Comparison of ENCODE assay signal across 10 cellular contexts in genomic region chr12:116916122-116916521, GRCh38. TPM values are rescaled to one million over a fixed set of nuclear protein-coding genes. Genes with fewer than 3 reads are reported as not detected.
A peak's percentile ranks its signal among the peaks of the same experiment; 100 is the strongest.
DNase-seq lines count a peak whose midpoint lies in the region; TF ChIP-seq lines count a peak whose summit lies in the region.
"Had no signal": no experiment of that assay in that cellular context is flagged by ENCODE, and none has a peak within 500 bp of the region (broad histone marks: within the 10 kb centered on the region; RNA-seq: fewer than 3 reads in every experiment).

No MANE protein-coding gene starts in this region.

- H4K8ac ChIP-seq in mesendoderm (ENCODE audit: low read depth, low read length): no peak overlapping the region

- H3K18ac ChIP-seq in mesendoderm (ENCODE audit: low read length): no peak overlapping the region

- H2BK5ac ChIP-seq in mesendoderm (ENCODE audit: low read length): no peak overlapping the region

- DNase-seq in DMS53 treated with DMSO at 0.1 percent for 48 hours (lab: John Stamatoyannopoulos, UW; ENCODE audit: unreplicated experiment): peak; percentile 19
- no peak for DNase-seq in Karpas-422
- peak; percentile 35 for DNase-seq in astrocyte of the spinal cord (ENCODE audit: low read depth, low spot score)
- DNase-seq in mesendoderm: peak; percentile 36
- DNase-seq in GM13977 (ENCODE audit: low spot score): no peak
- no peak for DNase-seq in ascending aorta (ENCODE audit: low spot score in 2 of 2)
- no peak for DNase-seq in NCI-H526 treated with DMSO at 0.1 percent for 48 hours (lab: John Stamatoyannopoulos, UW)
- DNase-seq in occipital lobe (lab: John Stamatoyannopoulos, UW): no peak
- DNase-seq: midbrain had no signal

- no peak overlapping the region for H3K23ac ChIP-seq in mesendoderm (ENCODE audit: low read length)

- H3K4ac ChIP-seq in mesendoderm (ENCODE audit: low read depth, low read length): no peak overlapping the region

- H3K9me3 ChIP-seq in Karpas-422 (ENCODE audit: low read length): no peaks in the 10 kb centered on the region
- no peaks in the 10 kb centered on the region for H3K9me3 ChIP-seq in ascending aorta

- H2BK15ac ChIP-seq in mesendoderm (replicated peaks; ENCODE audit: low read depth): no peak overlapping the region

- H3K4me3 ChIP-seq in Karpas-422 (ENCODE audit: low read length) (no peak overlapping the region), astrocyte of the spinal cord (ENCODE audit: low read depth, low read length) (no peak overlapping the region), mesendoderm (ENCODE audit: low read length) (no peak overlapping the region), ascending aorta (no peak overlapping the region)

- H3K27me3 ChIP-seq in Karpas-422 (ENCODE audit: low read length): no peaks in the 10 kb centered on the region
- no peaks in the 10 kb centered on the region for H3K27me3 ChIP-seq in mesendoderm (ENCODE audit: insufficient read depth, low read length, poor library complexity)
- H3K27me3 ChIP-seq in ascending aorta: no peaks in the 10 kb centered on the region

- no peaks in the 10 kb centered on the region for H3K9me2 ChIP-seq in Karpas-422 (replicated peaks; ENCODE audit: insufficient read depth, low read length)

- peak overlapping the region; percentile 57 for H3K27ac ChIP-seq in Karpas-422 (ENCODE audit: low read length)
- H3K27ac ChIP-seq in mesendoderm (ENCODE audit: low read depth, low read length): no peak overlapping the region
- H3K27ac ChIP-seq in ascending aorta: no peak overlapping the region

- no peak overlapping the region for H3K56ac ChIP-seq in mesendoderm (ENCODE audit: low read length)

- H2BK120ac ChIP-seq in mesendoderm (ENCODE audit: low read depth, low read length): no peak overlapping the region

- in situ Hi-C loops in astrocyte of the spinal cord (cut with HindIII; ENCODE audit: low sequenced_read_pairs) (no loop called here), GM13977 (cut with MboI; ENCODE audit: low pct_unique_long_range_greater_than_20kb, low sequenced_read_pairs, unreplicated experiment) (no loop called here)

- 0 out of 2 replicates have a peak overlapping the region, but pooled peaks have one; percentile 12 for H3K9ac ChIP-seq in Karpas-422 (ENCODE audit: low read length)
- no peak overlapping the region for H3K9ac ChIP-seq in mesendoderm (ENCODE audit: low read length)

- intact Hi-C loops in ascending aorta (cut with DNase I): no loop called here

- no peak overlapping the region for H2AFZ ChIP-seq in Karpas-422 (ENCODE audit: low read length)

- no peak overlapping the region for H2AK5ac ChIP-seq in mesendoderm (ENCODE audit: low read length)

- H3K4me1 ChIP-seq in Karpas-422 (ENCODE audit: low read length) (peaks cover 69% of the 10 kb centered on the region), mesendoderm (ENCODE audit: control insufficient read depth, low read depth, low read length) (peaks cover 3% of the 10 kb centered on the region), ascending aorta (peaks cover 0 to 12% of the 10 kb centered on the region in 2 donors)

- H3K79me2 ChIP-seq in Karpas-422 (ENCODE audit: low read length) (peaks cover 90% of the 10 kb centered on the region), mesendoderm (ENCODE audit: control insufficient read depth, insufficient read depth, low read length) (peaks cover 10% of the 10 kb centered on the region)

- H3K4me2 ChIP-seq in Karpas-422 (ENCODE audit: low read depth, low read length, poor library complexity, severe bottlenecking): no peak overlapping the region
- H3K4me2 ChIP-seq in mesendoderm (ENCODE audit: low read length): no peak overlapping the region

- H3K79me1 ChIP-seq in mesendoderm (ENCODE audit: low read length): peaks cover 12% of the 10 kb centered on the region

- no peaks in the 10 kb centered on the region for H4K20me1 ChIP-seq in Karpas-422 (ENCODE audit: insufficient read depth, low read depth, low read length)

- no peak overlapping the region for H4K5ac ChIP-seq in mesendoderm (ENCODE audit: low read length)

- H3K36me3 ChIP-seq in Karpas-422 (ENCODE audit: insufficient read depth, low read length): peaks cover 9% of the 10 kb centered on the region; the same call in 1 of the 2 replicates
- H3K36me3 ChIP-seq in mesendoderm (ENCODE audit: control insufficient read depth, insufficient read depth, low read length): no peaks in the 10 kb centered on the region
- no peaks in the 10 kb centered on the region for H3K36me3 ChIP-seq in ascending aorta

- TF ChIP-seq CTCF in astrocyte of the spinal cord (IDR thresholded peaks at IDR 0.05; ENCODE audit: low read depth, low read length) (no peak), GM13977 (IDR thresholded peaks at IDR 0.05; ENCODE audit: extremely low read depth, insufficient read depth, missing control alignments) (no peak), ascending aorta (IDR thresholded peaks at IDR 0.05) (no peak)

RNA-seq across cellular contexts. Expression of gene FBXW8, which starts 5.4 kb away (rescaled TPM):
- total RNA-seq in Karpas-422 (2014; rRNA removed; shearing (Covaris generic); ENCODE audit: low replicate concordance): 34.8 TPM in 2 replicates
- polyA plus RNA-seq in mesendoderm (2013, experiment 1 of 2): 7.6 TPM
- 7.6 TPM for polyA plus RNA-seq in mesendoderm (2013, experiment 2 of 2)
- total RNA-seq in ascending aorta: 3.3 TPM
- 11.9 TPM for total RNA-seq in occipital lobe

RNA-seq across cellular contexts. Expression of gene HRK, which starts 34.9 kb away (rescaled TPM):
- total RNA-seq in Karpas-422 (2014; rRNA removed; shearing (Covaris generic); ENCODE audit: low replicate concordance): 0.94 and 1.2 TPM in 2 replicates
- polyA plus RNA-seq in mesendoderm (2013, experiment 1 of 2): 0.59 TPM
- 0.62 TPM for polyA plus RNA-seq in mesendoderm (2013, experiment 2 of 2)
- not detected for total RNA-seq in ascending aorta
- 0.47 TPM for total RNA-seq in occipital lobe
- total RNA-seq: glomerular endothelial cell had no signal

Comparison
In these comparisons a context has a peak if more than half of its experiments do, and no peak if none do; other contexts are left out.
1. DNase-seq: peak in DMS53 treated with DMSO at 0.1 percent for 48 hours (single experiment), astrocyte of the spinal cord (single experiment) and mesendoderm (single experiment); none in Karpas-422 (single experiment), GM13977 (single experiment), ascending aorta (0 of 2), NCI-H526 treated with DMSO at 0.1 percent for 48 hours (single experiment) and occipital lobe (single experiment).